1 cellular context compared by ENCODE assay signal in genomic region chr2:241701405-241702154, GRCh38.
TF ChIP-seq lines count a peak whose summit lies in the region.

ING5 (plus strand) TSS chr2:241702039; CDS start chr2:241702066, 27 bp downstream.

TF ChIP-seq in HepG2, 621 proteins besides CTCF, POLR2A, EP300 and RAD21 (continued from another document and continues in another):
- TF ChIP-seq, protein P1, sequence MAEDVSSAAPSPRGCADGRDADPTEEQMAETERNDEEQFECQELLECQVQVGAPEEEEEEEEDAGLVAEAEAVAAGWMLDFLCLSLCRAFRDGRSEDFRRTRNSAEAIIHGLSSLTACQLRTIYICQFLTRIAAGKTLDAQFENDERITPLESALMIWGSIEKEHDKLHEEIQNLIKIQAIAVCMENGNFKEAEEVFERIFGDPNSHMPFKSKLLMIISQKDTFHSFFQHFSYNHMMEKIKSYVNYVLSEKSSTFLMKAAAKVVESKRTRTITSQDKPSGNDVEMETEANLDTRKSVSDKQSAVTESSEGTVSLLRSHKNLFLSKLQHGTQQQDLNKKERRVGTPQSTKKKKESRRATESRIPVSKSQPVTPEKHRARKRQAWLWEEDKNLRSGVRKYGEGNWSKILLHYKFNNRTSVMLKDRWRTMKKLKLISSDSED (CRISPR knock-in tag; IDR thresholded peaks at IDR 0.05), result 0 out of 2 replicates have a peak, but pooled peaks have one; percentile 71
- peak; percentile 32; the same call in 1 of the 2 replicates for TF ChIP-seq ETV5 (CRISPR knock-in tag; IDR thresholded peaks at IDR 0.05; ENCODE audit: borderline replicate concordance)
- TF ChIP-seq, protein P2, sequence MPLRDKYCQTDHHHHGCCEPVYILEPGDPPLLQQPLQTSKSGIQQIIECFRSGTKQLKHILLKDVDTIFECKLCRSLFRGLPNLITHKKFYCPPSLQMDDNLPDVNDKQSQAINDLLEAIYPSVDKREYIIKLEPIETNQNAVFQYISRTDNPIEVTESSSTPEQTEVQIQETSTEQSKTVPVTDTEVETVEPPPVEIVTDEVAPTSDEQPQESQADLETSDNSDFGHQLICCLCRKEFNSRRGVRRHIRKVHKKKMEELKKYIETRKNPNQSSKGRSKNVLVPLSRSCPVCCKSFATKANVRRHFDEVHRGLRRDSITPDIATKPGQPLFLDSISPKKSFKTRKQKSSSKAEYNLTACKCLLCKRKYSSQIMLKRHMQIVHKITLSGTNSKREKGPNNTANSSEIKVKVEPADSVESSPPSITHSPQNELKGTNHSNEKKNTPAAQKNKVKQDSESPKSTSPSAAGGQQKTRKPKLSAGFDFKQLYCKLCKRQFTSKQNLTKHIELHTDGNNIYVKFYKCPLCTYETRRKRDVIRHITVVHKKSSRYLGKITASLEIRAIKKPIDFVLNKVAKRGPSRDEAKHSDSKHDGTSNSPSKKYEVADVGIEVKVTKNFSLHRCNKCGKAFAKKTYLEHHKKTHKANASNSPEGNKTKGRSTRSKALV (CRISPR knock-in tag; IDR thresholded peaks at IDR 0.05), result no peak
- peak; percentile 51; the same call in 1 of the 2 replicates for TF ChIP-seq MTA1 (CRISPR knock-in tag; IDR thresholded peaks at IDR 0.05; ENCODE audit: borderline replicate concordance)
- TF ChIP-seq, protein P3, sequence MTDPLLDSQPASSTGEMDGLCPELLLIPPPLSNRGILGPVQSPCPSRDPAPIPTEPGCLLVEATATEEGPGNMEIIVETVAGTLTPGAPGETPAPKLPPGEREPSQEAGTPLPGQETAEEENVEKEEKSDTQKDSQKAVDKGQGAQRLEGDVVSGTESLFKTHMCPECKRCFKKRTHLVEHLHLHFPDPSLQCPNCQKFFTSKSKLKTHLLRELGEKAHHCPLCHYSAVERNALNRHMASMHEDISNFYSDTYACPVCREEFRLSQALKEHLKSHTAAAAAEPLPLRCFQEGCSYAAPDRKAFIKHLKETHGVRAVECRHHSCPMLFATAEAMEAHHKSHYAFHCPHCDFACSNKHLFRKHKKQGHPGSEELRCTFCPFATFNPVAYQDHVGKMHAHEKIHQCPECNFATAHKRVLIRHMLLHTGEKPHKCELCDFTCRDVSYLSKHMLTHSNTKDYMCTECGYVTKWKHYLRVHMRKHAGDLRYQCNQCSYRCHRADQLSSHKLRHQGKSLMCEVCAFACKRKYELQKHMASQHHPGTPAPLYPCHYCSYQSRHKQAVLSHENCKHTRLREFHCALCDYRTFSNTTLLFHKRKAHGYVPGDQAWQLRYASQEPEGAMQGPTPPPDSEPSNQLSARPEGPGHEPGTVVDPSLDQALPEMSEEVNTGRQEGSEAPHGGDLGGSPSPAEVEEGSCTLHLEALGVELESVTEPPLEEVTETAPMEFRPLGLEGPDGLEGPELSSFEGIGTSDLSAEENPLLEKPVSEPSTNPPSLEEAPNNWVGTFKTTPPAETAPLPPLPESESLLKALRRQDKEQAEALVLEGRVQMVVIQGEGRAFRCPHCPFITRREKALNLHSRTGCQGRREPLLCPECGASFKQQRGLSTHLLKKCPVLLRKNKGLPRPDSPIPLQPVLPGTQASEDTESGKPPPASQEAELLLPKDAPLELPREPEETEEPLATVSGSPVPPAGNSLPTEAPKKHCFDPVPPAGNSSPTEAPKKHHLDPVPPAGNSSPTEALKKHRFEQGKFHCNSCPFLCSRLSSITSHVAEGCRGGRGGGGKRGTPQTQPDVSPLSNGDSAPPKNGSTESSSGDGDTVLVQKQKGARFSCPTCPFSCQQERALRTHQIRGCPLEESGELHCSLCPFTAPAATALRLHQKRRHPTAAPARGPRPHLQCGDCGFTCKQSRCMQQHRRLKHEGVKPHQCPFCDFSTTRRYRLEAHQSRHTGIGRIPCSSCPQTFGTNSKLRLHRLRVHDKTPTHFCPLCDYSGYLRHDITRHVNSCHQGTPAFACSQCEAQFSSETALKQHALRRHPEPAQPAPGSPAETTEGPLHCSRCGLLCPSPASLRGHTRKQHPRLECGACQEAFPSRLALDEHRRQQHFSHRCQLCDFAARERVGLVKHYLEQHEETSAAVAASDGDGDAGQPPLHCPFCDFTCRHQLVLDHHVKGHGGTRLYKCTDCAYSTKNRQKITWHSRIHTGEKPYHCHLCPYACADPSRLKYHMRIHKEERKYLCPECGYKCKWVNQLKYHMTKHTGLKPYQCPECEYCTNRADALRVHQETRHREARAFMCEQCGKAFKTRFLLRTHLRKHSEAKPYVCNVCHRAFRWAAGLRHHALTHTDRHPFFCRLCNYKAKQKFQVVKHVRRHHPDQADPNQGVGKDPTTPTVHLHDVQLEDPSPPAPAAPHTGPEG (CRISPR knock-in tag; IDR thresholded peaks at IDR 0.05), result peak; percentile 91; the same call in 1 of the 2 replicates
- TF ChIP-seq, protein P4, sequence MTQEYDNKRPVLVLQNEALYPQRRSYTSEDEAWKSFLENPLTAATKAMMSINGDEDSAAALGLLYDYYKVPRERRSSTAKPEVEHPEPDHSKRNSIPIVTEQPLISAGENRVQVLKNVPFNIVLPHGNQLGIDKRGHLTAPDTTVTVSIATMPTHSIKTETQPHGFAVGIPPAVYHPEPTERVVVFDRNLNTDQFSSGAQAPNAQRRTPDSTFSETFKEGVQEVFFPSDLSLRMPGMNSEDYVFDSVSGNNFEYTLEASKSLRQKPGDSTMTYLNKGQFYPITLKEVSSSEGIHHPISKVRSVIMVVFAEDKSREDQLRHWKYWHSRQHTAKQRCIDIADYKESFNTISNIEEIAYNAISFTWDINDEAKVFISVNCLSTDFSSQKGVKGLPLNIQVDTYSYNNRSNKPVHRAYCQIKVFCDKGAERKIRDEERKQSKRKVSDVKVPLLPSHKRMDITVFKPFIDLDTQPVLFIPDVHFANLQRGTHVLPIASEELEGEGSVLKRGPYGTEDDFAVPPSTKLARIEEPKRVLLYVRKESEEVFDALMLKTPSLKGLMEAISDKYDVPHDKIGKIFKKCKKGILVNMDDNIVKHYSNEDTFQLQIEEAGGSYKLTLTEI (CRISPR knock-in tag; conservative IDR thresholded peaks at IDR 0.05), result no peak
- TF ChIP-seq MNT (IDR thresholded peaks at IDR 0.05), result no peak; the same call in none of the 2 replicates
- TF ChIP-seq ZNF337 (CRISPR knock-in tag; IDR thresholded peaks at IDR 0.05; ENCODE audit: borderline replicate concordance, low read depth), result peak; percentile 58; the same call in 1 of the 2 replicates
- TF ChIP-seq SOX6 (IDR thresholded peaks at IDR 0.05), result no peak
- TF ChIP-seq SOX6 (CRISPR knock-in tag; IDR thresholded peaks at IDR 0.05), result peak; percentile 36; the same call in 1 of the 2 replicates
- peak; percentile 80; the same call in 1 of the 2 replicates for TF ChIP-seq ZHX1 (CRISPR knock-in tag; IDR thresholded peaks at IDR 0.05; ENCODE audit: low read depth)
- peak; percentile 93; the same call in 1 of the 2 replicates for TF ChIP-seq ZNF343 (CRISPR knock-in tag; IDR thresholded peaks at IDR 0.05)
- TF ChIP-seq NR1H2 (CRISPR knock-in tag; IDR thresholded peaks at IDR 0.05; ENCODE audit: borderline replicate concordance, low read depth), result no peak
- peak; percentile 92; the same call in 1 of the 2 replicates for TF ChIP-seq ZNF879 (CRISPR knock-in tag; IDR thresholded peaks at IDR 0.05)
- TF ChIP-seq ZNF296 (CRISPR knock-in tag; conservative IDR thresholded peaks at IDR 0.05), result 0 out of 2 replicates have a peak, but pooled peaks have one; percentile 46
- TF ChIP-seq RELA (CRISPR knock-in tag; IDR thresholded peaks at IDR 0.05), result no peak
- TF ChIP-seq CBX1 (IDR thresholded peaks at IDR 0.05; ENCODE audit: low read depth), result no peak
- peak; percentile 93 for TF ChIP-seq AGO1 (IDR thresholded peaks at IDR 0.05; ENCODE audit: low read depth, low read length, poor library complexity, severe bottlenecking)
- TF ChIP-seq NAIF1 (CRISPR knock-in tag; IDR thresholded peaks at IDR 0.05; ENCODE audit: borderline replicate concordance), result peak; percentile 44; the same call in 1 of the 2 replicates
- TF ChIP-seq KLF13 (CRISPR knock-in tag; IDR thresholded peaks at IDR 0.05), result peak; percentile 49; the same call in 1 of the 2 replicates
- no peak for TF ChIP-seq HNF4G (IDR thresholded peaks at IDR 0.05; ENCODE audit: borderline replicate concordance, low read depth, low read length)
- no peak; the same call in 1 of the 2 replicates for TF ChIP-seq HNF4G (CRISPR knock-in tag; IDR thresholded peaks at IDR 0.05; ENCODE audit: borderline replicate concordance, low read depth)
- peak; percentile 61 for TF ChIP-seq PHF8 (CRISPR knock-in tag; IDR thresholded peaks at IDR 0.05)
- no peak for TF ChIP-seq PBX2 (CRISPR knock-in tag; IDR thresholded peaks at IDR 0.05)
- no peak for TF ChIP-seq ZNF350 (CRISPR knock-in tag; IDR thresholded peaks at IDR 0.05; ENCODE audit: borderline replicate concordance, low read depth)
- TF ChIP-seq, protein P5, sequence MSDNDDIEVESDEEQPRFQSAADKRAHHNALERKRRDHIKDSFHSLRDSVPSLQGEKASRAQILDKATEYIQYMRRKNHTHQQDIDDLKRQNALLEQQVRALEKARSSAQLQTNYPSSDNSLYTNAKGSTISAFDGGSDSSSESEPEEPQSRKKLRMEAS (IDR thresholded peaks at IDR 0.05), result peak; percentile 95
- TF ChIP-seq ATF1 (CRISPR knock-in tag; IDR thresholded peaks at IDR 0.05), result no peak
- TF ChIP-seq ZNF792 (CRISPR knock-in tag; IDR thresholded peaks at IDR 0.05), result peak; percentile 83; the same call in 1 of the 2 replicates
- TF ChIP-seq ZNF234 (CRISPR knock-in tag; conservative IDR thresholded peaks at IDR 0.05), result peak; percentile 92; the same call in 1 of the 2 replicates
- TF ChIP-seq ELF3 (CRISPR knock-in tag; IDR thresholded peaks at IDR 0.05), result peak; percentile 73
- TF ChIP-seq ATF7-NPFF (CRISPR knock-in tag; IDR thresholded peaks at IDR 0.05; ENCODE audit: low read depth), result peak; percentile 97
- no peak for TF ChIP-seq PCBP1 (IDR thresholded peaks at IDR 0.05; ENCODE audit: borderline replicate concordance, low read depth, low read length)
- TF ChIP-seq GZF1 (CRISPR knock-in tag; IDR thresholded peaks at IDR 0.05), result no peak
- TF ChIP-seq, protein P6, sequence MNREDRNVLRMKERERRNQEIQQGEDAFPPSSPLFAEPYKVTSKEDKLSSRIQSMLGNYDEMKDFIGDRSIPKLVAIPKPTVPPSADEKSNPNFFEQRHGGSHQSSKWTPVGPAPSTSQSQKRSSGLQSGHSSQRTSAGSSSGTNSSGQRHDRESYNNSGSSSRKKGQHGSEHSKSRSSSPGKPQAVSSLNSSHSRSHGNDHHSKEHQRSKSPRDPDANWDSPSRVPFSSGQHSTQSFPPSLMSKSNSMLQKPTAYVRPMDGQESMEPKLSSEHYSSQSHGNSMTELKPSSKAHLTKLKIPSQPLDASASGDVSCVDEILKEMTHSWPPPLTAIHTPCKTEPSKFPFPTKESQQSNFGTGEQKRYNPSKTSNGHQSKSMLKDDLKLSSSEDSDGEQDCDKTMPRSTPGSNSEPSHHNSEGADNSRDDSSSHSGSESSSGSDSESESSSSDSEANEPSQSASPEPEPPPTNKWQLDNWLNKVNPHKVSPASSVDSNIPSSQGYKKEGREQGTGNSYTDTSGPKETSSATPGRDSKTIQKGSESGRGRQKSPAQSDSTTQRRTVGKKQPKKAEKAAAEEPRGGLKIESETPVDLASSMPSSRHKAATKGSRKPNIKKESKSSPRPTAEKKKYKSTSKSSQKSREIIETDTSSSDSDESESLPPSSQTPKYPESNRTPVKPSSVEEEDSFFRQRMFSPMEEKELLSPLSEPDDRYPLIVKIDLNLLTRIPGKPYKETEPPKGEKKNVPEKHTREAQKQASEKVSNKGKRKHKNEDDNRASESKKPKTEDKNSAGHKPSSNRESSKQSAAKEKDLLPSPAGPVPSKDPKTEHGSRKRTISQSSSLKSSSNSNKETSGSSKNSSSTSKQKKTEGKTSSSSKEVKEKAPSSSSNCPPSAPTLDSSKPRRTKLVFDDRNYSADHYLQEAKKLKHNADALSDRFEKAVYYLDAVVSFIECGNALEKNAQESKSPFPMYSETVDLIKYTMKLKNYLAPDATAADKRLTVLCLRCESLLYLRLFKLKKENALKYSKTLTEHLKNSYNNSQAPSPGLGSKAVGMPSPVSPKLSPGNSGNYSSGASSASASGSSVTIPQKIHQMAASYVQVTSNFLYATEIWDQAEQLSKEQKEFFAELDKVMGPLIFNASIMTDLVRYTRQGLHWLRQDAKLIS (CRISPR knock-in tag; IDR thresholded peaks at IDR 0.05), result no peak
- TF ChIP-seq JARID2 (CRISPR knock-in tag; IDR thresholded peaks at IDR 0.05; ENCODE audit: insufficient replicate concordance), result peak; percentile 19
- peak; percentile 91 for TF ChIP-seq TGIF2 (CRISPR knock-in tag; IDR thresholded peaks at IDR 0.05)
- TF ChIP-seq KLF15 (CRISPR knock-in tag; IDR thresholded peaks at IDR 0.05; ENCODE audit: borderline replicate concordance), result no peak
- TF ChIP-seq ZNF382 (CRISPR knock-in tag; IDR thresholded peaks at IDR 0.05; ENCODE audit: borderline replicate concordance), result no peak
